In the genomic region with DNA sequence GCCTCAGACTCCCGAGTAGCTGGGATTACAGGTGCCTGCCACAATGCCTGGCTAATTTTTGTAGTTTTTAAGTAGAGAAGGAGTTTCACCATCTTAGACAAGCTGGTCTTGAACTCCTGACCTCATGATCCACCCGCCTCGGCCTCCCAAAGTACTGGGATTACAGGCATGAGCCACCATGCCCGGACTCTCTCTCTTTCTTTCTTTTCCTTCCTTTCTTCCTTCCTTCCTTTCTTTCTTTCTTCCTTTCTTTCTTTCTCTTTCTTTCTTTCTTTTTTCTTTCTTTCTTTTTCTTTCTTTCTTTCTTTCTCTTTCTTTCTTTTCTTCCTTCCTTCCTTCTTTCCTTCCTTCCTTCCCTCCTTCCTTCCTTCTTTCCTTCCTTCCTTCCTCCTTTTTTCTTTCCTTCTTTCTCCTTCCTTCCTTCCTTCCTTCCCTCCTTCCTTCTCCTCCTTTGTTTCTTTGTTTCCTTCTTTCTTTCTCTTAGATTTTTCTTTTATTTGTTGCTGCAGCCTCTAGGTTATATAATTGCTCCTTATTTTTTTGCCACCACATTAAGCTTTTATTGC, we compare ENCODE assay signal across 3 cellular contexts.
TF ChIP-seq lines count a peak whose summit lies in the region.

No MANE protein-coding gene starts in this region.

TF ChIP-seq in HEK293, 187 proteins besides CTCF, POLR2A, EP300 and RAD21:
- TF ChIP-seq PRDM1 (tag by site-specific recombination; IDR thresholded peaks at IDR 0.05) (peak; percentile 22; the same call in 1 of the 2 replicates), ZNF366 (tag by site-specific recombination; conservative IDR thresholded peaks at IDR 0.05) (peak; percentile 99), ZNF266 (tag by site-specific recombination; IDR thresholded peaks at IDR 0.05; ENCODE audit: low read depth) (0 out of 2 replicates have a peak, but pooled peaks have one; percentile 22)

TF ChIP-seq in WTC11, 78 proteins besides CTCF, POLR2A, EP300 and RAD21:
- TF ChIP-seq, protein P1, sequence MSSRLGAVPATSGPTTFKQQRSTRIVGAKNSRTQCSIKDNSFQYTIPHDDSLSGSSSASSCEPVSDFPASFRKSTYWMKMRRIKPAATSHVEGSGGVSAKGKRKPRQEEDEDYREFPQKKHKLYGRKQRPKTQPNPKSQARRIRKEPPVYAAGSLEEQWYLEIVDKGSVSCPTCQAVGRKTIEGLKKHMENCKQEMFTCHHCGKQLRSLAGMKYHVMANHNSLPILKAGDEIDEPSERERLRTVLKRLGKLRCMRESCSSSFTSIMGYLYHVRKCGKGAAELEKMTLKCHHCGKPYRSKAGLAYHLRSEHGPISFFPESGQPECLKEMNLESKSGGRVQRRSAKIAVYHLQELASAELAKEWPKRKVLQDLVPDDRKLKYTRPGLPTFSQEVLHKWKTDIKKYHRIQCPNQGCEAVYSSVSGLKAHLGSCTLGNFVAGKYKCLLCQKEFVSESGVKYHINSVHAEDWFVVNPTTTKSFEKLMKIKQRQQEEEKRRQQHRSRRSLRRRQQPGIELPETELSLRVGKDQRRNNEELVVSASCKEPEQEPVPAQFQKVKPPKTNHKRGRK (CRISPR knock-in tag; IDR thresholded peaks at IDR 0.05; ENCODE audit: borderline replicate concordance), result 0 out of 2 replicates have a peak, but pooled peaks have one; percentile 59
TF ChIP-seq in WTC11: peak in this region for 1; not testable (repeated sequence) for 77.

TF ChIP-seq in K562, 482 proteins besides CTCF, POLR2A, EP300 and RAD21 (continued from another document):
- TF ChIP-seq, protein P2, sequence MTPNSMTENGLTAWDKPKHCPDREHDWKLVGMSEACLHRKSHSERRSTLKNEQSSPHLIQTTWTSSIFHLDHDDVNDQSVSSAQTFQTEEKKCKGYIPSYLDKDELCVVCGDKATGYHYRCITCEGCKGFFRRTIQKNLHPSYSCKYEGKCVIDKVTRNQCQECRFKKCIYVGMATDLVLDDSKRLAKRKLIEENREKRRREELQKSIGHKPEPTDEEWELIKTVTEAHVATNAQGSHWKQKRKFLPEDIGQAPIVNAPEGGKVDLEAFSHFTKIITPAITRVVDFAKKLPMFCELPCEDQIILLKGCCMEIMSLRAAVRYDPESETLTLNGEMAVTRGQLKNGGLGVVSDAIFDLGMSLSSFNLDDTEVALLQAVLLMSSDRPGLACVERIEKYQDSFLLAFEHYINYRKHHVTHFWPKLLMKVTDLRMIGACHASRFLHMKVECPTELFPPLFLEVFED (CRISPR knock-in tag; conservative IDR thresholded peaks at IDR 0.05), result peak; percentile 87; the same call in 1 of the 2 replicates
- TF ChIP-seq, protein P3, sequence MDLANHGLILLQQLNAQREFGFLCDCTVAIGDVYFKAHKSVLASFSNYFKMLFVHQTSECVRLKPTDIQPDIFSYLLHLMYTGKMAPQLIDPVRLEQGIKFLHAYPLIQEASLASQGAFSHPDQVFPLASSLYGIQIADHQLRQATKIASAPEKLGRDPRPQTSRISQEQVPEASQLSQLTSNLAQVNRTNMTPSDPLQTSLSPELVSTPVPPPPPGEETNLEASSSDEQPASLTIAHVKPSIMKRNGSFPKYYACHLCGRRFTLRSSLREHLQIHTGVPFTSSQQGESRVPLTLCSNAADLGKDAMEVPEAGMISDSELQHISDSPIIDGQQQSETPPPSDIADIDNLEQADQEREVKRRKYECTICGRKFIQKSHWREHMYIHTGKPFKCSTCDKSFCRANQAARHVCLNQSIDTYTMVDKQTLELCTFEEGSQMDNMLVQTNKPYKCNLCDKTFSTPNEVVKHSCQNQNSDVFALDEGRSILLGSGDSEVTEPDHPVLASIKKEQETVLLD (IDR thresholded peaks at IDR 0.05), result peak; percentile 15; the same call in 1 of the 2 replicates
- TF ChIP-seq HDAC1 (IDR thresholded peaks at IDR 0.05) (peak in 1 of 2 experiments; percentile 14; a peak in 1 of 4 replicates), THRAP3 (IDR thresholded peaks at IDR 0.05; ENCODE audit: borderline replicate concordance) (0 out of 2 replicates have a peak, but pooled peaks have one; percentile 64), MTA2 (IDR thresholded peaks at IDR 0.05; ENCODE audit: low read depth) (peak; percentile 21; the same call in 1 of the 2 replicates)
- TF ChIP-seq, protein P4, sequence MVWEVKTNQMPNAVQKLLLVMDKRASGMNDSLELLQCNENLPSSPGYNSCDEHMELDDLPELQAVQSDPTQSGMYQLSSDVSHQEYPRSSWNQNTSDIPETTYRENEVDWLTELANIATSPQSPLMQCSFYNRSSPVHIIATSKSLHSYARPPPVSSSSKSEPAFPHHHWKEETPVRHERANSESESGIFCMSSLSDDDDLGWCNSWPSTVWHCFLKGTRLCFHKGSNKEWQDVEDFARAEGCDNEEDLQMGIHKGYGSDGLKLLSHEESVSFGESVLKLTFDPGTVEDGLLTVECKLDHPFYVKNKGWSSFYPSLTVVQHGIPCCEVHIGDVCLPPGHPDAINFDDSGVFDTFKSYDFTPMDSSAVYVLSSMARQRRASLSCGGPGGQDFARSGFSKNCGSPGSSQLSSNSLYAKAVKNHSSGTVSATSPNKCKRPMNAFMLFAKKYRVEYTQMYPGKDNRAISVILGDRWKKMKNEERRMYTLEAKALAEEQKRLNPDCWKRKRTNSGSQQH (CRISPR knock-in tag; IDR thresholded peaks at IDR 0.05), result 0 out of 2 replicates have a peak, but pooled peaks have one; percentile 43
- TF ChIP-seq, protein P1 (tag; IDR thresholded peaks at IDR 0.05), result peak; percentile 97
TF ChIP-seq in K562: peak in this region for 8; not testable (repeated sequence) for 474.
